In genomic region chr9:131257266-131258025, GRCh38 we compare ENCODE assay signal across 10 cellular contexts. TPM values are rescaled to one million over a fixed set of nuclear protein-coding genes. Genes with fewer than 3 reads are reported as not detected.
DNase-seq lines count a peak whose midpoint lies in the region; ATAC-seq and TF ChIP-seq lines count a peak whose summit lies in the region.
"Had no signal": no experiment of that assay in that cellular context is flagged by ENCODE, and none has a peak within 500 bp of the region (broad histone marks: within the 10 kb centered on the region; RNA-seq: fewer than 3 reads in every experiment).

No MANE protein-coding gene starts in this region.

- no peak overlapping the region for H2AFZ ChIP-seq in IMR-90 (replicated peaks; ENCODE audit: low read length, poor library complexity)

- no peak overlapping the region for H3K9ac ChIP-seq in IMR-90 (ENCODE audit: low read depth, low read length)

- H4K20me1 ChIP-seq in IMR-90 (ENCODE audit: insufficient read depth, low read length) = no peaks in the 10 kb centered on the region

- H3K4me1 ChIP-seq in IMR-90 (ENCODE audit: control insufficient read depth, insufficient read depth, low read length) (peaks cover 10% of the 10 kb centered on the region), adrenal gland (replicated peaks in 1 of 2) (peaks cover 0 to 9% of the 10 kb centered on the region in 2 donors)
- H3K4me1 ChIP-seq: Caco-2 had no signal

- H2BK120ac ChIP-seq in IMR-90 (ENCODE audit: low read depth, low read length) = 0 out of 2 replicates have a peak overlapping the region, but pooled peaks have one; percentile 10

- peaks cover 52% of the 10 kb centered on the region for H3K36me3 Mint-ChIP-seq in CD4-positive, alpha-beta T cell (ENCODE audit: low read depth)
- H3K36me3 Mint-ChIP-seq in natural killer cell = peaks cover 2% of the 10 kb centered on the region

- dilution Hi-C loops in IMR-90 (cut with HindIII; ENCODE audit: low sequenced_read_pairs, unreplicated experiment) = no loop called here

- no peak overlapping the region for H2BK5ac ChIP-seq in IMR-90 (ENCODE audit: low read depth, low read length, poor library complexity, severe bottlenecking)

- CTCF ChIA-PET in CD4-positive, alpha-beta T cell (lab: Charles Lee) = interaction anchor here (1.6 to 2.4 kb wide), 4 partner anchors 13 to 79 kb away, joined by 3 to 18 read pairs (median 6); no protein-coding TSS in a partner anchor
- CTCF ChIA-PET in IMR-90 (lab: Yijun Ruan, JAX) = no interaction called here

- H3K9me3 Mint-ChIP-seq in CD4-positive, alpha-beta T cell = no peaks in the 10 kb centered on the region
- no peaks in the 10 kb centered on the region for H3K9me3 Mint-ChIP-seq in natural killer cell

- H3K27ac ChIP-seq in CD4-positive, alpha-beta T cell (ENCODE audit: low read depth, low read length) = peak overlapping the region; percentile 91
- H3K27ac ChIP-seq in IMR-90 (ENCODE audit: insufficient read depth, low read length) = no peak overlapping the region
- peak overlapping the region; percentile 79 for H3K27ac ChIP-seq in angular gyrus (ENCODE audit: low read depth, low read length)
- peak overlapping the region in 2 of 5 donors; percentile 60 to 93 for H3K27ac ChIP-seq in adrenal gland

- H2AK5ac ChIP-seq in IMR-90 (ENCODE audit: low read depth, low read length) = peak overlapping the region; percentile 39

- no peaks in the 10 kb centered on the region for H3K27me3 Mint-ChIP-seq in CD4-positive, alpha-beta T cell
- no peaks in the 10 kb centered on the region for H3K27me3 Mint-ChIP-seq in natural killer cell (ENCODE audit: low read depth in 2 of 2)

- peak overlapping the region; percentile 98 for H3K27ac Mint-ChIP-seq in CD4-positive, alpha-beta T cell
- H3K27ac Mint-ChIP-seq in natural killer cell = peak overlapping the region; percentile 95 to 99

- H4K8ac ChIP-seq in IMR-90 (ENCODE audit: low read depth in 2 of 2, low read length in 2 of 2) = no peak overlapping the region; a peak in 1 of 4 replicates

- in situ Hi-C loops in IMR-90 (cut with MboI; ENCODE audit: low sequenced_read_pairs) = no loop called here

- H3K4me1 Mint-ChIP-seq in CD4-positive, alpha-beta T cell (ENCODE audit: low read depth) = peaks cover 68% of the 10 kb centered on the region
- H3K4me1 Mint-ChIP-seq in natural killer cell = peaks cover 35 to 49% of the 10 kb centered on the region in 2 donors

- no peak overlapping the region for H3K18ac ChIP-seq in IMR-90 (ENCODE audit: low read depth, low read length)

- TF ChIP-seq POLR2A in IMR-90 (IDR thresholded peaks at IDR 0.05; ENCODE audit: low read depth, low read length) = no peak
- no peak for TF ChIP-seq POLR2A in adrenal gland (IDR thresholded peaks at IDR 0.05)

- H3K56ac ChIP-seq in IMR-90 (ENCODE audit: extremely low read depth, insufficient read depth, low read length) = no peak overlapping the region

- 0 out of 2 replicates have a peak overlapping the region, but pooled peaks have one; percentile 41 for H2BK20ac ChIP-seq in IMR-90 (ENCODE audit: low read depth, low read length)

- no peaks in the 10 kb centered on the region for H3K27me3 ChIP-seq in CD4-positive, alpha-beta T cell (ENCODE audit: control insufficient read depth, insufficient read depth, low read length)
- H3K27me3 ChIP-seq in IMR-90 (ENCODE audit: control insufficient read depth, insufficient read depth, low read length) (no peaks in the 10 kb centered on the region), adrenal gland (no peaks in the 10 kb centered on the region)

- POLR2A ChIA-PET in CD4-positive, alpha-beta T cell (lab: Charles Lee) = interaction anchor here (1.5 to 18.0 kb wide), 8 partner anchors 13 to 149 kb away, joined by 5 to 738 read pairs (median 9); partner anchors contain the start of genes FAM78A, NUP214 and PLPP7
- POLR2A ChIA-PET in IMR-90 (lab: Charles Lee; ENCODE audit: unreplicated experiment) = no interaction called here

- no peak overlapping the region for H3K23ac ChIP-seq in IMR-90 (ENCODE audit: low read depth, low read length)

- H3K9me1 ChIP-seq in IMR-90 (ENCODE audit: insufficient read depth, low read length) = peaks cover 6% of the 10 kb centered on the region; the same call in 1 of the 2 replicates

- H3K4me3 ChIP-seq in IMR-90 (ENCODE audit: insufficient read depth, low read depth, low read length) (no peak overlapping the region), adrenal gland (no peak overlapping the region)

- no TSS peak for BruUV-seq in IMR-90 (replicated peaks; lab: Mats Ljungman, UMichigan)

- no peak for TF ChIP-seq RAD21 in IMR-90 (IDR thresholded peaks at IDR 0.05; ENCODE audit: low read length)

- H4K91ac ChIP-seq in IMR-90 (ENCODE audit: insufficient read depth, low read depth, low read length) = no peak overlapping the region; the same call in 1 of the 2 replicates

- H3K4me2 ChIP-seq in IMR-90 (ENCODE audit: low read depth, low read length) = no peak overlapping the region

- peak in 1 of 10 experiments; percentile 5 for DNase-seq in CD4-positive, alpha-beta T cell
- DNase-seq in IMR-90 (no peak), natural killer cell (no peak), adrenal gland (no peak)
- no peak for DNase-seq in central memory CD4-positive, alpha-beta T cell
- DNase-seq: Caco-2, NCI-H1092 treated with DMSO at 0.1 percent for 48 hours had no signal

- intact Hi-C loops in CD4-positive, alpha-beta T cell (cut with DNase I, micrococcal nuclease) = loop anchor here in 1 of 2 experiments (2.0 kb wide), 1 partner anchor 17 kb away; no protein-coding TSS in a partner anchor
- intact Hi-C loops in IMR-90 (cut with micrococcal nuclease) = no loop called here
- intact Hi-C loops in natural killer cell (cut with micrococcal nuclease) = loop anchor here (10.0 kb wide), 2 partner anchors 477 to 1887 kb away; no protein-coding TSS in a partner anchor
- intact Hi-C loops in adrenal gland (cut with DNase I) = no loop called here

- H2BK15ac ChIP-seq in IMR-90 (ENCODE audit: low read depth, low read length) = no peak overlapping the region

- H2AK9ac ChIP-seq in IMR-90 (replicated peaks; ENCODE audit: low read depth, low read length, poor library complexity) = no peak overlapping the region

- no peaks in the 10 kb centered on the region for H3K9me3 ChIP-seq in CD4-positive, alpha-beta T cell (ENCODE audit: control insufficient read depth, low read length)
- H3K9me3 ChIP-seq in IMR-90 (ENCODE audit: control insufficient read depth, insufficient read depth, low read length) = no peaks in the 10 kb centered on the region
- no peaks in the 10 kb centered on the region for H3K9me3 ChIP-seq in adrenal gland (replicated peaks in 1 of 3)
- H3K9me3 ChIP-seq: Caco-2 had no signal

- 0 out of 4 replicates have a peak, but pooled peaks cover 0 to 2% of the 10 kb centered on the region in 2 experiments for H3K79me1 ChIP-seq in IMR-90 (ENCODE audit: low read depth in 1 of 2, low read length in 2 of 2)

- no peak for TF ChIP-seq CTCF in CD4-positive, alpha-beta T cell (IDR thresholded peaks at IDR 0.05)
- no peak for TF ChIP-seq CTCF in IMR-90 (conservative IDR thresholded peaks at IDR 0.05; ENCODE audit: low read depth, low read length)
- no peak for TF ChIP-seq CTCF in natural killer cell (IDR thresholded peaks at IDR 0.05)
- TF ChIP-seq CTCF in adrenal gland (IDR thresholded peaks at IDR 0.05) = no peak

- no peak overlapping the region for H3K14ac ChIP-seq in IMR-90 (replicated peaks; ENCODE audit: low read depth, low read length)

- H3K36me3 ChIP-seq in IMR-90 (ENCODE audit: control insufficient read depth, insufficient read depth, low read length) = no peaks in the 10 kb centered on the region
- peaks cover 0 to 11% of the 10 kb centered on the region in 2 donors for H3K36me3 ChIP-seq in adrenal gland (replicated peaks in 1 of 2)

- H3K4me3 Mint-ChIP-seq in CD4-positive, alpha-beta T cell = peak overlapping the region; percentile 82
- H3K4me3 Mint-ChIP-seq in natural killer cell = peak overlapping the region; percentile 87

- H3K4ac ChIP-seq in IMR-90 (ENCODE audit: low read depth, low read length) = peak overlapping the region; percentile 64

- WGBS in IMR-90 (ENCODE audit: extremely low coverage in 2 of 2, insufficient read length in 1 of 2), 2 experiments = 100% methylated on average over 1 of the region's 15 CpGs; no CpG with 5 or more reads in 1 of the 2 experiments
- 86 to 87% (median 87%) methylated on average over 12 to 15 of the region's 15 CpGs for WGBS in adrenal gland, 4 donors

- H4K5ac ChIP-seq in IMR-90 (ENCODE audit: low read depth, low read length) = no peak overlapping the region

- ATAC-seq in CD4-positive, alpha-beta T cell (ENCODE audit: poor library complexity) = no peak
- ATAC-seq in IMR-90 (ENCODE audit: low read depth) (no peak), natural killer cell (no peak), GM18909 (IDR thresholded peaks at IDR 0.05; ENCODE audit: poor library complexity, unreplicated experiment) (no peak), HG03025 (IDR thresholded peaks at IDR 0.05; ENCODE audit: low FRiP score, unreplicated experiment) (no peak)

TF ChIP-seq in IMR-90, 13 proteins besides CTCF, POLR2A, EP300 and RAD21 (continues in another document):
- TF ChIP-seq USF2 (IDR thresholded peaks at IDR 0.05; ENCODE audit: low read depth, low read length) (no peak), CEBPB (IDR thresholded peaks at IDR 0.05; ENCODE audit: low read depth, low read length) (no peak), CHD1 (IDR thresholded peaks at IDR 0.05; ENCODE audit: low read depth, low read length) (no peak), MXI1 (IDR thresholded peaks at IDR 0.05; ENCODE audit: borderline replicate concordance, low read depth, low read length) (no peak)

RNA-seq across cellular contexts. Expression of gene FAM78A, which starts 18.9 kb away (rescaled TPM):
- 10 to 100 TPM; 62.4 to 62.7 TPM for total RNA-seq in CD4-positive, alpha-beta T cell
- total RNA-seq in IMR-90 (2012; rRNA removed) = under 0.01 and 0.18 TPM in 2 replicates
- 0.27 and 0.56 TPM in 2 replicates for polyA plus RNA-seq in IMR-90 (2012; rRNA removed)
- polyA plus RNA-seq in IMR-90 (2012; cell fraction: cytosol; rRNA removed) = 0.12 and 0.41 TPM in 2 replicates
- 0.32 and 0.71 TPM in 2 replicates for polyA plus RNA-seq in IMR-90 (2012; cell fraction: nucleus; rRNA removed; ENCODE audit: low replicate concordance)
- total RNA-seq in natural killer cell = 10 to 100 TPM; 57.6 to 91.7 (median 88.3) TPM
- 10 to 100 TPM in 1 of 8 donors, 1 to 10 TPM in 7; 3.8 to 11.7 (median 6.9) TPM for total RNA-seq in adrenal gland
- polyA plus RNA-seq in adrenal gland = 1 to 10 TPM; 1.1 to 6.8 (median 2.2) TPM

RNA-seq across cellular contexts. Expression of gene PLPP7, which starts 32.1 kb away (rescaled TPM):
- under 1 TPM in 1 of 2 experiments, not detected in 1; 0.22 TPM for total RNA-seq in CD4-positive, alpha-beta T cell
- total RNA-seq in IMR-90 (2012; rRNA removed) = 0.54 and 0.56 TPM in 2 replicates
- 1.2 TPM in 2 replicates for polyA plus RNA-seq in IMR-90 (2012; rRNA removed)
- polyA plus RNA-seq in IMR-90 (2012; cell fraction: cytosol; rRNA removed) = 0.89 and 2.2 TPM in 2 replicates
- 1.1 and 2.3 TPM in 2 replicates for polyA plus RNA-seq in IMR-90 (2012; cell fraction: nucleus; rRNA removed; ENCODE audit: low replicate concordance)
- total RNA-seq in natural killer cell = under 1 TPM; 0.28 to 0.59 (median 0.34) TPM
- 10 to 100 TPM; 11.1 to 31.4 (median 17.9) TPM for total RNA-seq in adrenal gland
- polyA plus RNA-seq in adrenal gland = 10 to 100 TPM in 1 of 3 donors, 1 to 10 TPM in 2; 4.8 to 13.2 (median 10.0) TPM

Comparison
In these comparisons a context has a peak if more than half of its experiments do, and no peak if none do; other contexts are left out.
1. RNA of gene FAM78A, which starts 18.9 kb away (total RNA-seq): 57.6 to 91.7 TPM in natural killer cell and 62.4 to 62.7 TPM in CD4-positive, alpha-beta T cell; 3.8 to 11.7 TPM in adrenal gland and under 0.01 to 0.18 TPM in IMR-90; every median in the first group is over 4 times any median in the second.